ENCODE assay signal across 2 cellular contexts in the genomic region with DNA sequence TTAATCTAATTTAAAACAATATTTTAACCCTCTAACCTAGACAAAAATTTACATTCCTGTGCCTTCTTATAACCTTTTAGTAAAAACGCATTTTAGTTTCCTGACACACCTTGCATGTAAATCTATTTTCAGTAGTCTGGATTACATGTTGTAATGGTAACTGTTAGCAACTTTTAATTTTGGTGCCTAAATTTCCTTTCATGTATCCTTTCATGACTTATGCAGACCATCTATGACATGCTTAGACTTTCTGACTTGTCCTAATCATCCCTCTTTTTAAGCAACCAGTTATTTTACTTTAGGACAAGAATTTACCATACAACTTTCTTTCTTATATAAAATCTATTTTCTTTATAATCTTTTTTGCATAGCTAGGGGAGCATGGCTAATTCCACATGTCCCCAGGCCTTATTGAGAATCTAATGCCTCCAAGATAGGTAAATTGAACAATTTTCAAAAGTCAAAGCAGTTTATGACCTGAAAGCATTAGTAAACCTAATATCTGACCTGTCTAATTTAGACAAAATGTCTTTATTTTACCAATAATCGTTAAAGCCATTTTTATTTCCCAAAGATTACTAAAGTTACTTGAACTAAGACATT.
TF ChIP-seq lines count a peak whose summit lies in the region.

No MANE protein-coding gene starts in this region.

TF ChIP-seq in HepG2, 621 proteins besides CTCF, POLR2A, EP300 and RAD21:
- no peak for TF ChIP-seq NFE2L2 (IDR thresholded peaks at IDR 0.05; ENCODE audit: low read length)
- TF ChIP-seq PAXIP1 (CRISPR knock-in tag; conservative IDR thresholded peaks at IDR 0.05), result no peak
- TF ChIP-seq FOXM1 (CRISPR knock-in tag; IDR thresholded peaks at IDR 0.05), result no peak
- TF ChIP-seq ZNF800 (CRISPR knock-in tag; IDR thresholded peaks at IDR 0.05), result no peak
- TF ChIP-seq ZFP36 (IDR thresholded peaks at IDR 0.05; ENCODE audit: borderline replicate concordance, low read depth, low read length, partially characterized antibody), result peak; percentile 84
- TF ChIP-seq ZNF724P (CRISPR knock-in tag; IDR thresholded peaks at IDR 0.05; ENCODE audit: borderline replicate concordance), result peak; percentile 42; the same call in 1 of the 2 replicates
- TF ChIP-seq ZNF30 (CRISPR knock-in tag; IDR thresholded peaks at IDR 0.05), result no peak
TF ChIP-seq in HepG2: peak in this region for 2.

TF ChIP-seq in Ishikawa, 13 proteins besides CTCF, POLR2A, EP300 and RAD21:
- no peak for TF ChIP-seq FOXM1 (IDR thresholded peaks at IDR 0.05; ENCODE audit: borderline replicate concordance, low read depth)
- TF ChIP-seq, protein P1, sequence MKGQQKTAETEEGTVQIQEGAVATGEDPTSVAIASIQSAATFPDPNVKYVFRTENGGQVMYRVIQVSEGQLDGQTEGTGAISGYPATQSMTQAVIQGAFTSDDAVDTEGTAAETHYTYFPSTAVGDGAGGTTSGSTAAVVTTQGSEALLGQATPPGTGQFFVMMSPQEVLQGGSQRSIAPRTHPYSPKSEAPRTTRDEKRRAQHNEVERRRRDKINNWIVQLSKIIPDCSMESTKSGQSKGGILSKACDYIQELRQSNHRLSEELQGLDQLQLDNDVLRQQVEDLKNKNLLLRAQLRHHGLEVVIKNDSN (IDR thresholded peaks at IDR 0.05), result peak; percentile 34; the same call in 1 of the 2 replicates
TF ChIP-seq in Ishikawa: peak in this region for 1.
